ENCODE assay signal across 8 cellular contexts in the genomic region with DNA sequence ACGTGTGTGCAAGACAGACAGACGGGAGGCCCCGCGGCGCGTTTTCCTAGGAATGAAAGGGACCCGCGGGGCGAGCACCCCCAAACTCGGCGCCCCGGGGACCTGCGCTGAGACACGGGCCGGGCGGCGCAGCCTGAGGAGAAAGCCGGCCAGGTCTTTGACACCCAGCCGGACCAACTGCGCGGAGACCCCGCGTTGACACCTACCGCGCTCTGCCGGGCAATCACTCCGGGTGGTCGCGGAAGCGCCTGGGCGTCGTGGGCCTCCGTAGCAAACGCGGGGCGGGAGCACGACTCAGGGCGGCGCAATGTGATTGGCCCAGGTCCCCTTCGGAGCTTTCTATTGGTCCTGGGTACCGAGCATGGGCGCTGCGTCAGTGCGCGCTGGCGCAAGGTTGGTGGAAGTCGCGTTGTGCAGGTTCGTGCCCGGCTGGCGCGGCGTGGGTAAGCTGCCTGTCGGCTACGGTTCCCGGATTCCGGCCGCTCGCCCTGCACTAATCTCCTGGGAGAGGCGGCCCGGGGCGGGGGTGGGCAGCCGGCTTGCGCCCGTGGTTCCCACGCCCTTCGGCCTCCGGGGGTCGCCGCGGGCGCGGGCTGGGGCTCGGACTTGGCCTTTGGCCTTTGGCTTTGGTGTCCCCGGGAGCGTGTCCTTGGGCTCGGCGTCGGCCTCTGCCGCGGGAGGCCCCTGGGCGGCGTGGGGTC. TPM values are rescaled to one million over a fixed set of nuclear protein-coding genes. Genes with fewer than 3 reads are reported as not detected.
A peak's percentile ranks its signal among the peaks of the same experiment; 100 is the strongest.
DNase-seq lines count a peak whose midpoint lies in the region; ATAC-seq and TF ChIP-seq lines count a peak whose summit lies in the region.

A gene with protein sequence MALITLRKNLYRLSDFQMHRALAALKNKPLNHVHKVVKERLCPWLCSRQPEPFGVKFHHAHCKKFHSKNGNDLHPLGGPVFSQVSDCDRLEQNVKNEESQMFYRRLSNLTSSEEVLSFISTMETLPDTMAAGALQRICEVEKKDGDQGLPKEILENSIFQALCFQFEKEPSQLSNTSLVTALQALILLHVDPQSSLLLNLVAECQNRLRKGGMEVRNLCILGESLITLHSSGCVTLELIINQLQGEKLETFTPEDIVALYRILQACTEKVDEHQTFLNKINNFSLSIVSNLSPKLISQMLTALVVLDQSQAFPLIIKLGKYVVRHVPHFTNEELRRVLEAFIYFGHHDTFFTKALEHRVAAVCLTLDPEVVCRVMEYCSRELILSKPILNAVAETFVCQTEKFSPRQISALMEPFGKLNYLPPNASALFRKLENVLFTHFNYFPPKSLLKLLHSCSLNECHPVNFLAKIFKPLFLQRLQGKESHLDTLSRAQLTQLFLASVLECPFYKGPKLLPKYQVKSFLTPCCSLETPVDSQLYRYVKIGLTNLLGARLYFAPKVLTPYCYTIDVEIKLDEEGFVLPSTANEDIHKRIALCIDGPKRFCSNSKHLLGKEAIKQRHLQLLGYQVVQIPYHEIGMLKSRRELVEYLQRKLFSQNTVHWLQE (minus strand): TSS at position 259 of the 701 bp plus-strand sequence. CDS start 948 bp downstream, outside the sequence.
A gene (plus strand): TSS at position 376 of the 701 bp plus-strand sequence. CDS start 1,647 bp downstream, outside the sequence.

- no peaks in the 10 kb centered on the region for H3K27me3 ChIP-seq in cardiac muscle cell

- peaks cover 14% of the 10 kb centered on the region for H3K4me1 ChIP-seq in cardiac muscle cell (ENCODE audit: low read depth)

- no peaks in the 10 kb centered on the region for H3K9me3 Mint-ChIP-seq in activated naive CD8-positive, alpha-beta T cell treated with anti-CD3 and anti-CD28 coated beads, Interleukin-2, amount 50 U/mL, for 24 hours
- no peaks in the 10 kb centered on the region for H3K9me3 Mint-ChIP-seq in type B pancreatic cell

- H3K4me3 ChIP-seq in GM12865 (ENCODE audit: low read depth, low read length): peak within 1 kb of the TSS; percentile 87
- H3K4me3 ChIP-seq in cardiac muscle cell: peak within 1 kb of the TSS; percentile 96

- peaks cover 56% of the 10 kb centered on the region for H3K36me3 Mint-ChIP-seq in activated naive CD8-positive, alpha-beta T cell treated with anti-CD3 and anti-CD28 coated beads, Interleukin-2, amount 50 U/mL, for 24 hours (ENCODE audit: low read depth)
- H3K36me3 Mint-ChIP-seq in type B pancreatic cell: peaks cover 11% of the 10 kb centered on the region

- TF ChIP-seq CTCF in GM12865 (IDR thresholded peaks at IDR 0.05; ENCODE audit: insufficient read depth, low read depth, low read length, missing control alignments) (no peak), cardiac muscle cell (IDR thresholded peaks at IDR 0.05; ENCODE audit: low read depth, low read length) (no peak), type B pancreatic cell (conservative IDR thresholded peaks at IDR 0.05) (no peak)

- peak within 1 kb of the TSS; percentile 75 for H3K27ac ChIP-seq in cardiac muscle cell

- H3K4me1 Mint-ChIP-seq in activated naive CD8-positive, alpha-beta T cell treated with anti-CD3 and anti-CD28 coated beads, Interleukin-2, amount 50 U/mL, for 24 hours: peaks cover 75% of the 10 kb centered on the region
- H3K4me1 Mint-ChIP-seq in type B pancreatic cell (ENCODE audit: unreplicated experiment): peaks cover 43% of the 10 kb centered on the region

- no peaks in the 10 kb centered on the region for H3K27me3 Mint-ChIP-seq in activated naive CD8-positive, alpha-beta T cell treated with anti-CD3 and anti-CD28 coated beads, Interleukin-2, amount 50 U/mL, for 24 hours
- H3K27me3 Mint-ChIP-seq in type B pancreatic cell: no peaks in the 10 kb centered on the region

- peak within 1 kb of the TSS; percentile 94 for H3K27ac Mint-ChIP-seq in activated naive CD8-positive, alpha-beta T cell treated with anti-CD3 and anti-CD28 coated beads, Interleukin-2, amount 50 U/mL, for 24 hours
- H3K27ac Mint-ChIP-seq in type B pancreatic cell: peak within 1 kb of the TSS; percentile 49

- DNase-seq in GM12865 (ENCODE audit: low read depth): peak; percentile 95
- peak; percentile 81 for DNase-seq in NCI-H1417 treated with DMSO at 0.1 percent for 48 hours (lab: John Stamatoyannopoulos, UW)
- DNase-seq in SW480 (ENCODE audit: low spot score): peak; percentile 94
- peak; percentile 90 for DNase-seq in activated naive CD8-positive, alpha-beta T cell treated with anti-CD3 and anti-CD28 coated beads, Interleukin-2, amount 50 U/mL, for 24 hours
- DNase-seq in cardiac muscle cell (ENCODE audit: low read depth in 1 of 2, low spot score in 1 of 2): peak; percentile 94 to 96
- peak; percentile 92 for DNase-seq in pons (ENCODE audit: low spot score)
- peak; percentile 92 for DNase-seq in type B pancreatic cell (ENCODE audit: extremely low spot score, unreplicated experiment)

- H3K9me3 ChIP-seq in cardiac muscle cell (ENCODE audit: low read depth): no peaks in the 10 kb centered on the region

- peak; percentile 97 for ATAC-seq in HG02763 (IDR thresholded peaks at IDR 0.05; ENCODE audit: unreplicated experiment)
- ATAC-seq in activated naive CD8-positive, alpha-beta T cell treated with anti-CD3 and anti-CD28 coated beads, Interleukin-2, amount 50 U/mL, for 24 hours: peak; percentile 100

- peaks cover 3% of the 10 kb centered on the region for H3K36me3 ChIP-seq in cardiac muscle cell

- peak within 1 kb of the TSS; percentile 99 for H3K4me3 Mint-ChIP-seq in activated naive CD8-positive, alpha-beta T cell treated with anti-CD3 and anti-CD28 coated beads, Interleukin-2, amount 50 U/mL, for 24 hours
- peak within 1 kb of the TSS; percentile 95 for H3K4me3 Mint-ChIP-seq in type B pancreatic cell

RNA-seq across cellular contexts. Expression of the first gene that starts in this region (rescaled TPM):
- 10.4 and 10.9 TPM in 2 replicates for total RNA-seq in cardiac muscle cell
- polyA plus RNA-seq in cardiac muscle cell: 10.4 and 11.0 TPM in 2 replicates
- total RNA-seq in type B pancreatic cell (ENCODE audit: low replicate concordance): 7.3 and 10.7 TPM in 2 replicates

RNA-seq across cellular contexts. Expression of the second gene that starts in this region (rescaled TPM):
- 29.6 and 34.3 TPM in 2 replicates for total RNA-seq in cardiac muscle cell
- 31.7 and 34.1 TPM in 2 replicates for polyA plus RNA-seq in cardiac muscle cell
- 33.7 and 49.3 TPM in 2 replicates for total RNA-seq in type B pancreatic cell (ENCODE audit: low replicate concordance)

Comparison
In these comparisons a context has a peak if more than half of its experiments do, and no peak if none do; other contexts are left out.
1. Peak in every context shown above with its lines: DNase-seq, ATAC-seq, H3K4me3 ChIP-seq and H3K27ac ChIP-seq.